In the genomic region with DNA sequence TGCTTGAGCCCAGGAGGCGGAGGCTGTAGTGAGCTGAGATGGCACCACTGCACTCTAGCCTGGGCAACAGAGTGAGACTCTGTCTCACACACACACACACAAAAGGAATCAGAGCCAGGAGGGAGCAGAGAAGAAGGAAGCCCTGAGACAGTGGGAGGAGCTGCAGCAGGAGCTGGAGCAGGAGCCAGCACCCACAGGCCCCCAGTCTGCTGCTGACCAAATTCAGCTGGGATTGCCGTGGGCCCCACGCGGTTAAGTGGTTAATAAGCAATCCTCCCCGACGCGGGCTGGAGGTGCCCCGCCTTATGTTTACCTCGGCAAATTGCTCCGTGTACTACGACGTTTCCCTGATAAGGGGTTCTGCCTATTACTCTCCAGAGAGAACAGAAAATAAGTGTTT, we compare ENCODE assay signal across 15 cellular contexts.
DNase-seq lines count a peak whose midpoint lies in the region; ATAC-seq and TF ChIP-seq lines count a peak whose summit lies in the region.
"Had no signal": no experiment of that assay in that cellular context is flagged by ENCODE, and none has a peak within 500 bp of the region (broad histone marks: within the 10 kb centered on the region; RNA-seq: fewer than 3 reads in every experiment).

No MANE protein-coding gene starts in this region.

- intact Hi-C loops in Right ventricle myocardium inferior (cut with DNase I), result no loop called here
- intact Hi-C loops in cardiac septum (cut with DNase I), result no loop called here

- ATAC-seq in Right ventricle myocardium inferior, result peak; percentile 30
- no peak for ATAC-seq in GM18517 (IDR thresholded peaks at IDR 0.05; ENCODE audit: unreplicated experiment)
- ATAC-seq: activated naive CD4-positive, alpha-beta T cell treated with anti-CD3 and anti-CD28 coated beads, Interleukin-2, amount 50 U/mL, for 72 hours; stimulated activated naive CD8-positive, alpha-beta T cell treated with anti-CD3 and anti-CD28 coated beads, Interleukin-15, amount 100 ng/mL, for 72 hours had no signal

- H3K27ac Mint-ChIP-seq in nephron progenitor cell, result peak overlapping the region; percentile 78
- H3K27ac Mint-ChIP-seq: activated naive CD4-positive, alpha-beta T cell treated with anti-CD3 and anti-CD28 coated beads, Interleukin-2, amount 50 U/mL, for 72 hours; stimulated activated naive CD8-positive, alpha-beta T cell treated with anti-CD3 and anti-CD28 coated beads, Interleukin-15, amount 100 ng/mL, for 72 hours had no signal

- peaks cover 3% of the 10 kb centered on the region for H3K27me3 Mint-ChIP-seq in nephron progenitor cell (ENCODE audit: low read depth, poor library complexity)
- H3K27me3 Mint-ChIP-seq: stimulated activated naive CD8-positive, alpha-beta T cell treated with anti-CD3 and anti-CD28 coated beads, Interleukin-15, amount 100 ng/mL, for 72 hours had no signal

- peaks cover 23% of the 10 kb centered on the region for H3K36me3 Mint-ChIP-seq in nephron progenitor cell (ENCODE audit: low read depth)
- H3K36me3 Mint-ChIP-seq: activated naive CD4-positive, alpha-beta T cell treated with anti-CD3 and anti-CD28 coated beads, Interleukin-2, amount 50 U/mL, for 72 hours had no signal

- no peak overlapping the region for H3K4me3 Mint-ChIP-seq in nephron progenitor cell
- H3K4me3 Mint-ChIP-seq: stimulated activated naive CD8-positive, alpha-beta T cell treated with anti-CD3 and anti-CD28 coated beads, Interleukin-15, amount 100 ng/mL, for 72 hours had no signal

- TF ChIP-seq CTCF in nephron progenitor cell (IDR thresholded peaks at IDR 0.05), result no peak

- H3K4me1 Mint-ChIP-seq in nephron progenitor cell, result peaks cover 30% of the 10 kb centered on the region

- no peaks in the 10 kb centered on the region for H3K9me3 Mint-ChIP-seq in nephron progenitor cell
- H3K9me3 Mint-ChIP-seq: activated naive CD4-positive, alpha-beta T cell treated with anti-CD3 and anti-CD28 coated beads, Interleukin-2, amount 50 U/mL, for 72 hours; stimulated activated naive CD8-positive, alpha-beta T cell treated with anti-CD3 and anti-CD28 coated beads, Interleukin-15, amount 100 ng/mL, for 72 hours had no signal

- DNase-seq in Right ventricle myocardium inferior (ENCODE audit: missing footprints) (no peak), cardiac septum (ENCODE audit: low spot score) (no peak), glomerular visceral epithelial cell (ENCODE audit: extremely low spot score) (peak; percentile 55), nephron progenitor cell (no peak), AG20443 (ENCODE audit: low spot score) (no peak)
- no peak for DNase-seq in activated CD8-positive, alpha-beta memory T cell treated with anti-CD3 and anti-CD28 coated beads, Interleukin-2, amount 50 U/mL, for 4 hours
- no peak for DNase-seq in stimulated activated CD4-positive, alpha-beta T cell treated with anti-CD3 and anti-CD28 coated beads, Interleukin-4, amount 100 ng/mL, for 24 hours
- DNase-seq: activated CD4-positive, alpha-beta T cell treated with anti-CD3 and anti-CD28 coated beads, Interleukin-2, amount 50 U/mL, for 48 hours; effector memory CD4-positive, alpha-beta T cell; EL; MG63; stimulated activated CD4-positive, alpha-beta T cell treated with anti-CD3 and anti-CD28 coated beads, Interleukin-2, amount 100 ng/mL, for 48 hours; stimulated activated naive CD8-positive, alpha-beta T cell treated with anti-CD3 and anti-CD28 coated beads, Interleukin-15, amount 100 ng/mL, for 72 hours had no signal
